ENCODE assay signal across 12 cellular contexts in genomic region chr1:33341190-33341589, GRCh38. TPM values are rescaled to one million over a fixed set of nuclear protein-coding genes. Genes with fewer than 3 reads are reported as not detected.
DNase-seq lines count a peak whose midpoint lies in the region; ATAC-seq and TF ChIP-seq lines count a peak whose summit lies in the region.
"Had no signal": no experiment of that assay in that cellular context is flagged by ENCODE, and none has a peak within 500 bp of the region (broad histone marks: within the 10 kb centered on the region; RNA-seq: fewer than 3 reads in every experiment).

No MANE protein-coding gene starts in this region.

- H3K4me1 Mint-ChIP-seq in endothelial cell (ENCODE audit: unreplicated experiment), result peaks cover 79% of the 10 kb centered on the region
- H3K4me1 Mint-ChIP-seq in nephron, result peaks cover 88% of the 10 kb centered on the region
- peaks cover 21% of the 10 kb centered on the region for H3K4me1 Mint-ChIP-seq in T-helper 17 cell

- peaks cover 89% of the 10 kb centered on the region for H4K20me1 ChIP-seq in SK-N-SH (ENCODE audit: insufficient read depth)

- no peaks in the 10 kb centered on the region for H3K9me2 ChIP-seq in SK-N-SH

- H2AFZ ChIP-seq in SK-N-SH (ENCODE audit: low read depth), result no peak overlapping the region

- H3K4me1 ChIP-seq in SK-N-SH (ENCODE audit: control insufficient read depth in 1 of 2, insufficient read depth in 2 of 2, low read depth in 1 of 2, low read length in 1 of 2) (peaks cover 57 to 95% of the 10 kb centered on the region in 2 experiments), upper lobe of left lung (peaks cover 97 to 99% (median 98%) of the 10 kb centered on the region in 4 donors)

- DNase-seq in SK-N-SH (no peak), endothelial cell (ENCODE audit: low spot score) (no peak), upper lobe of left lung (no peak), OCI-M1 (lab: John Stamatoyannopoulos, UW) (no peak), T-helper 17 cell (no peak)
- no peak for DNase-seq in stimulated activated CD4-positive, alpha-beta T cell treated with anti-CD3 and anti-CD28 coated beads, Interleukin-2, amount 100 ng/mL, for 24 hours
- DNase-seq: 8988T; activated CD8-positive, alpha-beta T cell treated with anti-CD3 and anti-CD28 coated beads, Interleukin-2, amount 10 ng/mL, durations not matched to agents 7 days and 5 days; occipital lobe had no signal

- H3K36me3 Mint-ChIP-seq in endothelial cell (ENCODE audit: low read depth, unreplicated experiment), result peaks cover 34% of the 10 kb centered on the region
- peaks cover 33% of the 10 kb centered on the region for H3K36me3 Mint-ChIP-seq in nephron (ENCODE audit: low read depth)
- H3K36me3 Mint-ChIP-seq in T-helper 17 cell (ENCODE audit: low read depth), result no peaks in the 10 kb centered on the region

- peaks cover 100% of the 10 kb centered on the region for H3K79me2 ChIP-seq in SK-N-SH (ENCODE audit: insufficient read depth)

- TF ChIP-seq EP300 in SK-N-SH (IDR thresholded peaks at IDR 0.05; ENCODE audit: borderline replicate concordance in 1 of 2, low read depth in 1 of 2, low read length in 1 of 2) (no peak), upper lobe of left lung (IDR thresholded peaks at IDR 0.05) (no peak)

- H3F3A ChIP-seq in SK-N-SH (replicated peaks; ENCODE audit: insufficient read depth), result peaks cover 51% of the 10 kb centered on the region

- TF ChIP-seq RAD21 in SK-N-SH (IDR thresholded peaks at IDR 0.05; ENCODE audit: low read length), result no peak

- H3K27me3 ChIP-seq in SK-N-SH (ENCODE audit: insufficient read depth) (no peaks in the 10 kb centered on the region), upper lobe of left lung (no peaks in the 10 kb centered on the region)

- TF ChIP-seq CTCF in SK-N-SH (IDR thresholded peaks at IDR 0.05) (no peak), endothelial cell (IDR thresholded peaks at IDR 0.05; ENCODE audit: unreplicated experiment) (no peak), nephron (IDR thresholded peaks at IDR 0.05; ENCODE audit: unreplicated experiment in 3 of 3) (no peak), upper lobe of left lung (IDR thresholded peaks at IDR 0.05) (no peak)

- H3K9me3 Mint-ChIP-seq in endothelial cell (ENCODE audit: unreplicated experiment) (no peaks in the 10 kb centered on the region), nephron (no peaks in the 10 kb centered on the region)

- H3K9me3 ChIP-seq in SK-N-SH (no peaks in the 10 kb centered on the region), upper lobe of left lung (no peaks in the 10 kb centered on the region), T-helper 17 cell (ENCODE audit: control insufficient read depth, low read length, poor library complexity, severe bottlenecking) (no peaks in the 10 kb centered on the region)

- 87% methylated on average over 6 of the region's 6 CpGs for WGBS in SK-N-SH (ENCODE audit: low lambda C conversion rate)
- WGBS in upper lobe of left lung, 2 donors, result 71 to 80% methylated on average over 6 of the region's 6 CpGs

- H3K36me3 ChIP-seq in SK-N-SH (replicated peaks in 1 of 2; ENCODE audit: control insufficient read depth in 1 of 2, insufficient read depth in 2 of 2, low read length in 1 of 2), result peaks cover 52 to 55% of the 10 kb centered on the region in 2 experiments
- peaks cover 0 to 32% (median 0%) of the 10 kb centered on the region in 4 donors for H3K36me3 ChIP-seq in upper lobe of left lung

- no peak overlapping the region for H3K9ac ChIP-seq in SK-N-SH

- peak overlapping the region; percentile 71; the same call in 1 of the 2 replicates for H3K4me2 ChIP-seq in SK-N-SH

- TF ChIP-seq POLR2A in upper lobe of left lung (IDR thresholded peaks at IDR 0.05), result no peak

- no peak for ATAC-seq in SK-N-SH treated with all-trans-retinoic acid at 6 μM for 48 hours
- no peak for ATAC-seq in upper lobe of left lung (ENCODE audit: low FRiP score in 2 of 2)
- ATAC-seq in T-helper 17 cell, result no peak
- ATAC-seq: activated CD8-positive, alpha-beta T cell treated with anti-CD3 and anti-CD28 coated beads, Interleukin-2, amount 10 ng/mL, durations not matched to agents 7 days and 5 days had no signal

- peak overlapping the region; percentile 60 for H3K4me3 Mint-ChIP-seq in endothelial cell (ENCODE audit: unreplicated experiment)
- peak overlapping the region; percentile 49 to 75 (median 52) for H3K4me3 Mint-ChIP-seq in nephron
- no peak overlapping the region for H3K4me3 Mint-ChIP-seq in T-helper 17 cell
- H3K4me3 Mint-ChIP-seq: activated CD8-positive, alpha-beta T cell treated with anti-CD3 and anti-CD28 coated beads, Interleukin-2, amount 10 ng/mL, durations not matched to agents 7 days and 5 days had no signal

- POLR2A ChIA-PET in SK-N-SH (lab: Yijun Ruan, JAX), result no interaction called here

- H3K27ac Mint-ChIP-seq in endothelial cell (ENCODE audit: unreplicated experiment), result no peak overlapping the region
- H3K27ac Mint-ChIP-seq in nephron, result peak overlapping the region; percentile 76 to 94 (median 88)
- H3K27ac Mint-ChIP-seq in T-helper 17 cell, result no peak overlapping the region
- H3K27ac Mint-ChIP-seq: activated CD8-positive, alpha-beta T cell treated with anti-CD3 and anti-CD28 coated beads, Interleukin-2, amount 10 ng/mL, durations not matched to agents 7 days and 5 days had no signal

- CTCF ChIA-PET in SK-N-SH (lab: Yijun Ruan, JAX), result interaction anchor here (1.0 kb wide), 1 partner anchor 115 kb away, joined by 3 read pairs; no protein-coding TSS in a partner anchor

- H3K27ac ChIP-seq in SK-N-SH (ENCODE audit: low read depth in 2 of 2, low read length in 1 of 2), result peak overlapping the region; percentile 1 to 47; a peak in 2 of 4 replicates
- peak overlapping the region; percentile 90 to 99 (median 98) for H3K27ac ChIP-seq in upper lobe of left lung

- H3K4me3 ChIP-seq in SK-N-SH (ENCODE audit: low read depth in 2 of 2, low read length in 1 of 2) (no peak overlapping the region), upper lobe of left lung (no peak overlapping the region)

- H3K27me3 Mint-ChIP-seq in endothelial cell (ENCODE audit: unreplicated experiment) (peaks cover 6% of the 10 kb centered on the region), nephron (ENCODE audit: low read depth) (no peaks in the 10 kb centered on the region), T-helper 17 cell (no peaks in the 10 kb centered on the region)

TF ChIP-seq in SK-N-SH, 30 proteins besides CTCF, POLR2A, EP300 and RAD21:
- no peak for TF ChIP-seq CHD2 (IDR thresholded peaks at IDR 0.05; ENCODE audit: low read length, partially characterized antibody)
- TF ChIP-seq NRF1 (IDR thresholded peaks at IDR 0.05; ENCODE audit: low read depth, low read length), result no peak
- no peak for TF ChIP-seq EZH2phosphoT487 (IDR thresholded peaks at IDR 0.05; ENCODE audit: borderline replicate concordance, low read depth)
- TF ChIP-seq FOXM1 (IDR thresholded peaks at IDR 0.05; ENCODE audit: low read depth), result no peak
- TF ChIP-seq TAF1 (IDR thresholded peaks at IDR 0.05; ENCODE audit: borderline replicate concordance, low read depth, low read length), result no peak
- TF ChIP-seq POLR2AphosphoS5 (IDR thresholded peaks at IDR 0.05; ENCODE audit: low read depth, low read length), result no peak

TF ChIP-seq in SK-N-SH treated with all-trans-retinoic acid at 6 μM for 48 hours, 23 proteins besides CTCF, POLR2A, EP300 and RAD21 (continues in another document):
- TF ChIP-seq CSRNP3 (CRISPR knock-in tag; IDR thresholded peaks at IDR 0.05), result no peak
- TF ChIP-seq SNAI2 (CRISPR knock-in tag; IDR thresholded peaks at IDR 0.05), result no peak
- no peak for TF ChIP-seq ZNF8 (CRISPR knock-in tag; IDR thresholded peaks at IDR 0.05)
- TF ChIP-seq CSDC2 (CRISPR knock-in tag; IDR thresholded peaks at IDR 0.05), result no peak
- no peak for TF ChIP-seq TSHZ2 (CRISPR knock-in tag; IDR thresholded peaks at IDR 0.05)
- TF ChIP-seq ZC3H10 (CRISPR knock-in tag; IDR thresholded peaks at IDR 0.05), result no peak
- no peak for TF ChIP-seq ISL1 (CRISPR knock-in tag; IDR thresholded peaks at IDR 0.05)
- TF ChIP-seq TOX (CRISPR knock-in tag; IDR thresholded peaks at IDR 0.05; ENCODE audit: borderline replicate concordance), result no peak

RNA-seq across cellular contexts. Expression of gene A3GALT2, which starts 20.3 kb away (rescaled TPM):
- 0.07 TPM in 1 of 2 replicates, not detected in the other for polyA plus RNA-seq in SK-N-SH (2012; rRNA removed)
- polyA plus RNA-seq in SK-N-SH (2012; cell fraction: cytosol; rRNA removed), result 0.03 TPM in 1 of 2 replicates, not detected in the other
- 0.60 and 0.71 TPM in 2 replicates for polyA plus RNA-seq in SK-N-SH (2012; cell fraction: nucleus; rRNA removed)
- total RNA-seq in endothelial cell (ENCODE audit: unreplicated experiment) (not detected), upper lobe of left lung (under 1 TPM in 2 of 6 donors, not detected in 4; 0.79 to 0.91 TPM), T-helper 17 cell (under 1 TPM in 1 of 2 donors, not detected in 1; 0.37 TPM)
- total RNA-seq: activated CD8-positive, alpha-beta T cell treated with anti-CD3 and anti-CD28 coated beads, Interleukin-2, amount 10 ng/mL, durations not matched to agents 7 days and 5 days; HT1080; occipital lobe had no signal

Comparison
In these comparisons a context has a peak if more than half of its experiments do, and no peak if none do; other contexts are left out.
1. H3K27ac Mint-ChIP-seq: peak in nephron (3 of 3); none in endothelial cell (single experiment) and T-helper 17 cell (single experiment).